8 cellular contexts compared by ENCODE assay signal in the genomic region with DNA sequence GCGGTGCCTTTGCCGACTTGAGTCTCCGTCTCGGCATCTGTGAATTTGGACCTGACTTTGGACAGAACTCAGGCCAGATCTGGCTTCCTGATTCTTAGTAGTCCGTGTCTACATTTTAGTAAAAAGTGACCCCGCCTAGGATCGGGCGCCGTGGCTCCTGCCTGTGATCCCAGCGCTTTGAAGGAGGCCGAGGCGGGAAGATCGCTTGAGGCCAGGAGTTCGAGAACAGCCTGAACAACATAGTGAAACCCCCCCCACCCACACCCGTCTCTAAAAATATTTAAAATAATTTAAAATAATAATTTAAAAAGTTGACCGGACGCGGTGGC. TPM values are rescaled to one million over a fixed set of nuclear protein-coding genes. Genes with fewer than 3 reads are reported as not detected.
A peak's percentile ranks its signal among the peaks of the same experiment; 100 is the strongest.
DNase-seq lines count a peak whose midpoint lies in the region; ATAC-seq and TF ChIP-seq lines count a peak whose summit lies in the region.

No MANE protein-coding gene starts in this region.

- H3K9ac ChIP-seq in OCI-LY3 (ENCODE audit: low read length) (peak overlapping the region; percentile 85), neural progenitor cell (peak overlapping the region; percentile 18)

- H3K9me3 Mint-ChIP-seq in neural progenitor cell: no peaks in the 10 kb centered on the region

- H3K4me2 ChIP-seq in OCI-LY3 (ENCODE audit: low read length): peak overlapping the region; percentile 71
- H3K4me2 ChIP-seq in neural progenitor cell: peak overlapping the region; percentile 80

- TF ChIP-seq CTCF in C4-2B (conservative IDR thresholded peaks at IDR 0.05) (no peak), OCI-LY3 (IDR thresholded peaks at IDR 0.05; ENCODE audit: low read depth, low read length) (no peak), epithelial cell of esophagus (IDR thresholded peaks at IDR 0.05; ENCODE audit: insufficient read depth, low read depth, low read length, missing control alignments) (no peak), neural progenitor cell (IDR thresholded peaks at IDR 0.05) (no peak)

- peaks cover 16% of the 10 kb centered on the region for H3F3A ChIP-seq in neural progenitor cell (ENCODE audit: low read depth)

- H3K36me3 ChIP-seq in OCI-LY3 (replicated peaks; ENCODE audit: low read depth, low read length): peaks cover 17% of the 10 kb centered on the region
- peaks cover 6% of the 10 kb centered on the region for H3K36me3 ChIP-seq in neural progenitor cell

- H3K27me3 Mint-ChIP-seq in neural progenitor cell (ENCODE audit: insufficient read depth, low read depth): peaks cover 10% of the 10 kb centered on the region

- H3K4me3 Mint-ChIP-seq in neural progenitor cell: peak overlapping the region; percentile 89

- H3K79me2 ChIP-seq in OCI-LY3 (ENCODE audit: low read length) (peaks cover 41% of the 10 kb centered on the region), neural progenitor cell (ENCODE audit: low read depth) (peaks cover 38% of the 10 kb centered on the region)

- no peaks in the 10 kb centered on the region for H3K27me3 ChIP-seq in OCI-LY3 (ENCODE audit: low read depth, low read length)
- H3K27me3 ChIP-seq in neural progenitor cell: no peaks in the 10 kb centered on the region

- peaks cover 11% of the 10 kb centered on the region for H3K4me1 Mint-ChIP-seq in neural progenitor cell

- H3K9me3 ChIP-seq in OCI-LY3 (ENCODE audit: insufficient read depth, low read length) (no peaks in the 10 kb centered on the region), neural progenitor cell (ENCODE audit: low read depth) (no peaks in the 10 kb centered on the region)

- H3K36me3 Mint-ChIP-seq in neural progenitor cell: peaks cover 4% of the 10 kb centered on the region

- H3K27ac ChIP-seq in C4-2B: peak overlapping the region; percentile 95
- peak overlapping the region; percentile 72 for H3K27ac ChIP-seq in OCI-LY3 (ENCODE audit: low read length)
- no peak overlapping the region for H3K27ac ChIP-seq in neural progenitor cell

- DNase-seq in epithelial cell of esophagus (ENCODE audit: low read depth): no peak
- no peak for DNase-seq in neural progenitor cell (ENCODE audit: low spot score)
- DNase-seq in NCI-H146 (lab: John Stamatoyannopoulos, UW): no peak
- no peak for DNase-seq in HEK293T (ENCODE audit: extremely low spot score)

- H2AFZ ChIP-seq in OCI-LY3 (ENCODE audit: low read depth, low read length) (peak overlapping the region; percentile 84; the same call in 1 of the 2 replicates), neural progenitor cell (replicated peaks) (peak overlapping the region; percentile 96)

- ATAC-seq in HG03342 (IDR thresholded peaks at IDR 0.05; ENCODE audit: unreplicated experiment) (no peak), HG02870 (IDR thresholded peaks at IDR 0.05; ENCODE audit: unreplicated experiment) (no peak)

- peaks cover 38% of the 10 kb centered on the region for H3K4me1 ChIP-seq in OCI-LY3 (ENCODE audit: low read length)
- H3K4me1 ChIP-seq in neural progenitor cell: peaks cover 9% of the 10 kb centered on the region

- CTCF ChIA-PET in HEK293T (lab: Yijun Ruan, JAX): interaction anchor here (1.1 kb wide), 1 partner anchor 107 kb away, joined by 3 read pairs; no protein-coding TSS in a partner anchor

- POLR2A ChIA-PET in HEK293T (lab: Yijun Ruan, JAX): interaction anchor here (1.0 kb wide), 1 partner anchor 12 kb away, joined by 3 read pairs; no protein-coding TSS in a partner anchor

- peaks cover 28% of the 10 kb centered on the region for H4K20me1 ChIP-seq in OCI-LY3 (ENCODE audit: insufficient read depth, low read length)
- peaks cover 28% of the 10 kb centered on the region for H4K20me1 ChIP-seq in neural progenitor cell (ENCODE audit: low read depth)

- H3K4me3 ChIP-seq in OCI-LY3 (ENCODE audit: low read length): peak overlapping the region; percentile 83
- peak overlapping the region; percentile 66 for H3K4me3 ChIP-seq in epithelial cell of esophagus (ENCODE audit: low read length)
- H3K4me3 ChIP-seq in neural progenitor cell: peak overlapping the region; percentile 72

- H3K27ac Mint-ChIP-seq in neural progenitor cell: peak overlapping the region; percentile 87

TF ChIP-seq in HEK293T, 16 proteins besides CTCF, POLR2A, EP300 and RAD21:
- TF ChIP-seq LEF1 (IDR thresholded peaks at IDR 0.05; ENCODE audit: borderline replicate concordance) (no peak), FOXK2 (IDR thresholded peaks at IDR 0.05) (no peak), SUZ12 (IDR thresholded peaks at IDR 0.05) (no peak), HDGF (IDR thresholded peaks at IDR 0.05; ENCODE audit: borderline replicate concordance) (no peak), BHLHE40 (IDR thresholded peaks at IDR 0.05; ENCODE audit: borderline replicate concordance) (no peak), ZNF384 (IDR thresholded peaks at IDR 0.05) (no peak), TARDBP (IDR thresholded peaks at IDR 0.05) (no peak), SP1 (IDR thresholded peaks at IDR 0.05) (no peak), NFRKB (IDR thresholded peaks at IDR 0.05) (no peak), ELF4 (IDR thresholded peaks at IDR 0.05) (no peak), CTBP1 (IDR thresholded peaks at IDR 0.05; ENCODE audit: borderline replicate concordance) (no peak), FOXA1 (IDR thresholded peaks at IDR 0.05) (no peak), L3MBTL2 (conservative IDR thresholded peaks at IDR 0.05) (no peak), FOXM1 (IDR thresholded peaks at IDR 0.05; ENCODE audit: borderline replicate concordance) (no peak), ARNT (IDR thresholded peaks at IDR 0.05) (no peak)
- TF ChIP-seq, protein P1, sequence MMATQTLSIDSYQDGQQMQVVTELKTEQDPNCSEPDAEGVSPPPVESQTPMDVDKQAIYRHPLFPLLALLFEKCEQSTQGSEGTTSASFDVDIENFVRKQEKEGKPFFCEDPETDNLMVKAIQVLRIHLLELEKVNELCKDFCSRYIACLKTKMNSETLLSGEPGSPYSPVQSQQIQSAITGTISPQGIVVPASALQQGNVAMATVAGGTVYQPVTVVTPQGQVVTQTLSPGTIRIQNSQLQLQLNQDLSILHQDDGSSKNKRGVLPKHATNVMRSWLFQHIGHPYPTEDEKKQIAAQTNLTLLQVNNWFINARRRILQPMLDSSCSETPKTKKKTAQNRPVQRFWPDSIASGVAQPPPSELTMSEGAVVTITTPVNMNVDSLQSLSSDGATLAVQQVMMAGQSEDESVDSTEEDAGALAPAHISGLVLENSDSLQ (IDR thresholded peaks at IDR 0.05): no peak

RNA-seq across cellular contexts. Expression of a gene that starts 0.8 kb away (rescaled TPM):
- 131 and 332 TPM in 2 replicates for total RNA-seq in neural progenitor cell (ENCODE audit: low replicate concordance)

RNA-seq across cellular contexts. Expression of a gene that starts 48.0 kb away (rescaled TPM):
- 37.4 and 51.4 TPM in 2 replicates for total RNA-seq in neural progenitor cell (ENCODE audit: low replicate concordance)
